14 cellular contexts compared by ENCODE assay signal in the genomic region with DNA sequence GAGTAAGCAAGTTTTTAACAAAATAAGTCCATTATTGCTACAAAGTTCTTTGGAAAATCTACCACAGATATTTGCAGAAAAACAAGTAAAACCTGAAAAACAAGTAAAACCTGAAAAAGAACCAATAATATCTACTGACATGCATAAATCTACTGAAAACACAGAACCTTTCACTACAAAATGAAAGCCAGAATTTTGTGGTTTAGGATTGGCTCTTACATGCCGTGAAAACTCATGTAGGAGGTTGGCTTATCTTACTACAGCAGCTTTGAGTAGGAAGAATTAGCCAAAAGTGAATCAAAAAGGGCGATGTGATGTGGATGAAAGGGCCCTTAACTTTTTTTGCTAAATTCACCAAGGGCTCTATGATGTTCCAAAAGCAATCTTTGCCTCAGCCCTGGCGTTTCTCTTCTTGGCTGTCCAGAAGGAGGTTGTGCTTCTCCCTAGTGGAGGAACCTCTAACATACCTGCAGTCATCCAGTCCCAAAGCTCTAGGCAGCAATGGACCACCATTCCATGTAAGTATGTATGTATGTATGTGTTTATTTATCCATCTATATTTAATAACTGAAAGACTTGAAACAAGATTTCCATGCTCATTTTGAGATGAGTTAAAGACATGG.
"Had no signal": no experiment of that assay in that cellular context is flagged by ENCODE, and none has a peak within 500 bp of the region (broad histone marks: within the 10 kb centered on the region; RNA-seq: fewer than 3 reads in every experiment).

No MANE protein-coding gene starts in this region.

- H3K4me1 ChIP-seq: foreskin keratinocyte, upper lobe of left lung had no signal

- H3K4me1 Mint-ChIP-seq: activated naive CD8-positive, alpha-beta T cell treated with anti-CD3 and anti-CD28 coated beads for 36 hours; T-helper 17 cell had no signal

- H3K4me3 Mint-ChIP-seq: activated naive CD8-positive, alpha-beta T cell treated with anti-CD3 and anti-CD28 coated beads for 36 hours; T-helper 17 cell had no signal

- H3K36me3 ChIP-seq: upper lobe of left lung had no signal

- H3K27me3 ChIP-seq: foreskin keratinocyte, upper lobe of left lung had no signal

- H3K27ac ChIP-seq: dorsolateral prefrontal cortex, foreskin keratinocyte, upper lobe of left lung had no signal

- H3K4me3 ChIP-seq: dorsolateral prefrontal cortex, upper lobe of left lung had no signal

- H3K9me3 ChIP-seq: upper lobe of left lung had no signal

- H3K36me3 Mint-ChIP-seq: activated naive CD8-positive, alpha-beta T cell treated with anti-CD3 and anti-CD28 coated beads for 36 hours had no signal

- H3K9me3 Mint-ChIP-seq: activated naive CD8-positive, alpha-beta T cell treated with anti-CD3 and anti-CD28 coated beads for 36 hours had no signal

- ATAC-seq: foreskin keratinocyte, left lobe of liver, T-helper 17 cell had no signal

- DNase-seq: activated CD4-positive, alpha-beta T cell treated with anti-CD3 and anti-CD28 coated beads, Interleukin-2, amount 50 U/mL, for 48 hours; activated CD4-positive, CD25-positive, alpha-beta regulatory T cell treated with anti-CD3 and anti-CD28 coated beads, Interleukin-2, amount 50 U/mL, for 72 hours; activated gamma-delta T cell; activated naive CD8-positive, alpha-beta T cell treated with anti-CD3 and anti-CD28 coated beads for 36 hours; activated T-cell treated with anti-CD3 and anti-CD28 coated beads, Interleukin-2, amount 50 U/mL, for 48 hours; dorsolateral prefrontal cortex; foreskin keratinocyte; head of caudate nucleus; mesenchymal stem cell; stimulated activated CD4-positive, alpha-beta T cell treated with anti-CD3 and anti-CD28 coated beads, Interleukin-12 subunit alpha, Interleukin-12 subunit beta, amount 100 ng/mL, for 4 hours; stimulated activated naive CD4-positive, alpha-beta T cell; T-helper 17 cell; upper lobe of left lung had no signal

- H3K27ac Mint-ChIP-seq: activated naive CD8-positive, alpha-beta T cell treated with anti-CD3 and anti-CD28 coated beads for 36 hours; T-helper 17 cell had no signal

- H3K27me3 Mint-ChIP-seq: activated naive CD8-positive, alpha-beta T cell treated with anti-CD3 and anti-CD28 coated beads for 36 hours; T-helper 17 cell had no signal
